In the genomic region with DNA sequence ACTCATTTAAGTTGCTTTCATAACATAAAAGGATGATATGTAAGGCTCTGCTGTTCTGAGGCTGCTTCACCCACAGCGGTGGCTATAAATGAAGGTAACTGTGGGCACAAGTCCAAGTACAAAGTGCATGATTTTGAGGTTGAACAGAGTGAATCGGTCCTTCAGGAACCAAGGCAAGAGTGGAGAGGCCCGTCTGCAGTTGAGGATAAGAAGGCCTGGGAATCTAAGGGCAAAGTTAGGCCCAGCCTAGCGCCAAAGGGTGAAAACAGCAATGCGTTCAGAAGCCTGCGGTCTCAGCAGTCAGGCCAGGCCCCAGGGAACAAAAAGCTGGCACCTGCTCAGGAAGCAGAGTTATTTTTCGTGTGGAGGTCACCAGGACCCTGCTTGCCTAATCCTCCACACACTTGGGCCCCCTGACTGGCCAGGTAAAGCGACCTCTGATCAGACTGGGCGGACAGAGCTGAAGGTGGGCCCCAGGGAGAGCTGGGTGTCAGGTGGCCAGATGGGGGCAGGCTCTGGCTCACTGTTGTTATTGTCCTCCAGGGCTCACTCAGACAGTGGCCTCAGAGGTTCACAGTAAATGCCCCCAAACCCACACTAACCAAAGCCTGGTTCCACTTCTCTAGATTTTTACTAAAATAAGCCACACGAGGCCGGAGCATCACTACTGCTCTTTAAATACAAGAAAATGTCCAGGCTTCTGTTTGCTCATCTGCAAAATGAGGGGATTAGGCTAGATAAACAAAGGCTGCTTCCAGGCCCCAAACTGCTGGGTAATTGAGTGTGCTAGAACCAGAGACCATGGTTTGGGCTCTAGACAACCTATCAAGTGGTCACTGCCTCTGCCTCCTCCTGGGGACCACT, we compare ENCODE assay signal across 9 cellular contexts. TPM values are rescaled to one million over a fixed set of nuclear protein-coding genes. Genes with fewer than 3 reads are reported as not detected.
DNase-seq lines count a peak whose midpoint lies in the region; ATAC-seq and TF ChIP-seq lines count a peak whose summit lies in the region.
"Had no signal": no experiment of that assay in that cellular context is flagged by ENCODE, and none has a peak within 500 bp of the region (broad histone marks: within the 10 kb centered on the region; RNA-seq: fewer than 3 reads in every experiment).

No MANE protein-coding gene starts in this region.

- CTCF ChIA-PET in AG04450 (lab: Charles Lee), result interaction anchor here (0.6 kb wide), 1 partner anchor 63 kb away, joined by 6 read pairs; no protein-coding TSS in a partner anchor

- H3K4me1 ChIP-seq in subcutaneous abdominal adipose tissue (ENCODE audit: control insufficient read depth in 5 of 5, insufficient read depth in 5 of 5, low read length in 5 of 5), result peaks cover 5 to 21% (median 15%) of the 10 kb centered on the region in 5 donors

- no peak overlapping the region for H3K27ac Mint-ChIP-seq in glutamatergic neuron (ENCODE audit: unreplicated experiment)
- H3K27ac Mint-ChIP-seq: activated T-cell treated with anti-CD3 and anti-CD28 coated beads, Interleukin-2, amount 50 U/mL, for 72 hours had no signal

- H3K36me3 Mint-ChIP-seq in glutamatergic neuron (ENCODE audit: unreplicated experiment), result peaks cover 8% of the 10 kb centered on the region

- POLR2A ChIA-PET in AG04450 (lab: Yijun Ruan, JAX), result interaction anchor here (1.3 kb wide), 2 partner anchors 24 to 71 kb away, joined by 3 to 5 read pairs; no protein-coding TSS in a partner anchor

- DNase-seq in AG04450 (ENCODE audit: low read depth, low spot score) (no peak), SK-MEL-5 (ENCODE audit: low read depth, low spot score) (peak; percentile 14), left ventricle myocardium superior (peak; percentile 65), glutamatergic neuron (no peak)
- DNase-seq in activated CD4-positive, alpha-beta T cell treated with anti-CD3 and anti-CD28 coated beads, Interleukin-2, amount 50 U/mL, for 1 hour, result no peak

- peak overlapping the region in 4 of 5 donors; percentile 28 to 53 (median 39) for H3K9ac ChIP-seq in subcutaneous abdominal adipose tissue (ENCODE audit: low read length in 5 of 5)

- H3K27me3 ChIP-seq in AG04450 (ENCODE audit: control insufficient read depth, insufficient read depth, low read length) (no peaks in the 10 kb centered on the region), subcutaneous abdominal adipose tissue (ENCODE audit: control insufficient read depth in 5 of 5, insufficient read depth in 4 of 5, low read length in 5 of 5) (no peaks in the 10 kb centered on the region)

- in situ Hi-C loops in SK-MEL-5 (cut with HindIII; ENCODE audit: low pct_unique_long_range_greater_than_20kb, low sequenced_read_pairs), result no loop called here

- H3K36me3 ChIP-seq in subcutaneous abdominal adipose tissue (ENCODE audit: control insufficient read depth in 5 of 5, insufficient read depth in 5 of 5, low read length in 5 of 5), result peaks cover 3 to 23% (median 20%) of the 10 kb centered on the region in 5 donors

- H3K9me3 ChIP-seq in AG04450 (ENCODE audit: control insufficient read depth, insufficient read depth, low read length) (no peaks in the 10 kb centered on the region), subcutaneous abdominal adipose tissue (ENCODE audit: control insufficient read depth in 5 of 5, low read length in 5 of 5) (no peaks in the 10 kb centered on the region)

- H3K27ac ChIP-seq in AG04450 (ENCODE audit: low read depth, low read length), result peak overlapping the region; percentile 81
- peak overlapping the region; percentile 17 for H3K27ac ChIP-seq in subcutaneous abdominal adipose tissue (ENCODE audit: low read depth, low read length)

- intact Hi-C loops in left ventricle myocardium superior (cut with micrococcal nuclease), result no loop called here

- H3K4me3 ChIP-seq in AG04450 (ENCODE audit: low read depth, low read length) (no peak overlapping the region), subcutaneous abdominal adipose tissue (ENCODE audit: low read depth in 1 of 5, low read length in 5 of 5) (no peak overlapping the region)

- no peak overlapping the region for H3K4me3 Mint-ChIP-seq in glutamatergic neuron (ENCODE audit: unreplicated experiment)

- peaks cover 8% of the 10 kb centered on the region for H3K4me1 Mint-ChIP-seq in glutamatergic neuron (ENCODE audit: low read depth, unreplicated experiment)

- H3K27me3 Mint-ChIP-seq in glutamatergic neuron (ENCODE audit: unreplicated experiment), result peaks cover 2% of the 10 kb centered on the region

- TF ChIP-seq CTCF in AG04450 (IDR thresholded peaks at IDR 0.05; ENCODE audit: low read depth, low read length) (0 out of 2 replicates have a peak, but pooled peaks have one; percentile 1), glutamatergic neuron (IDR thresholded peaks at IDR 0.05; ENCODE audit: partially characterized antibody, unreplicated experiment) (no peak)

- peaks cover 4% of the 10 kb centered on the region for H3K9me3 Mint-ChIP-seq in glutamatergic neuron (ENCODE audit: unreplicated experiment)
- H3K9me3 Mint-ChIP-seq: activated T-cell treated with anti-CD3 and anti-CD28 coated beads, Interleukin-2, amount 50 U/mL, for 72 hours had no signal

- ATAC-seq in GM21737 (IDR thresholded peaks at IDR 0.05; ENCODE audit: unreplicated experiment) (peak; percentile 50), left ventricle myocardium superior (peak; percentile 77), HG02623 (IDR thresholded peaks at IDR 0.05; ENCODE audit: unreplicated experiment) (no peak)

RNA-seq across cellular contexts. Expression of gene TEX2, which starts 46.4 kb away (rescaled TPM):
- 25.6 and 27.9 TPM in 2 replicates for polyA plus RNA-seq in AG04450 (2011; rRNA removed)
- 23.9 and 27.3 TPM in 2 replicates for polyA minus RNA-seq in AG04450 (2011; rRNA and poly(A)+ RNA removed)
- 28.8 and 29.6 TPM in 2 replicates for total RNA-seq in SK-MEL-5 (2014; rRNA removed; shearing (Covaris generic))
- 30.8 and 45.5 TPM in 2 replicates for polyA plus RNA-seq in SK-MEL-5 (2015; cell fraction: cytosol; rRNA removed)
- polyA plus RNA-seq in SK-MEL-5 (2015; cell fraction: nucleus; rRNA removed), result 26.2 and 32.8 TPM in 2 replicates
- total RNA-seq in left ventricle myocardium superior, result 55.4 TPM
- total RNA-seq in glutamatergic neuron (ENCODE audit: unreplicated experiment), result 11.7 TPM

Comparison
In these comparisons a context has a peak if more than half of its experiments do, and no peak if none do; other contexts are left out.
1. DNase-seq: peak in SK-MEL-5 (single experiment) and left ventricle myocardium superior (single experiment); none in AG04450 (single experiment), glutamatergic neuron (single experiment) and activated CD4-positive, alpha-beta T cell treated with anti-CD3 and anti-CD28 coated beads, Interleukin-2, amount 50 U/mL, for 1 hour (single experiment).